In the genomic region with DNA sequence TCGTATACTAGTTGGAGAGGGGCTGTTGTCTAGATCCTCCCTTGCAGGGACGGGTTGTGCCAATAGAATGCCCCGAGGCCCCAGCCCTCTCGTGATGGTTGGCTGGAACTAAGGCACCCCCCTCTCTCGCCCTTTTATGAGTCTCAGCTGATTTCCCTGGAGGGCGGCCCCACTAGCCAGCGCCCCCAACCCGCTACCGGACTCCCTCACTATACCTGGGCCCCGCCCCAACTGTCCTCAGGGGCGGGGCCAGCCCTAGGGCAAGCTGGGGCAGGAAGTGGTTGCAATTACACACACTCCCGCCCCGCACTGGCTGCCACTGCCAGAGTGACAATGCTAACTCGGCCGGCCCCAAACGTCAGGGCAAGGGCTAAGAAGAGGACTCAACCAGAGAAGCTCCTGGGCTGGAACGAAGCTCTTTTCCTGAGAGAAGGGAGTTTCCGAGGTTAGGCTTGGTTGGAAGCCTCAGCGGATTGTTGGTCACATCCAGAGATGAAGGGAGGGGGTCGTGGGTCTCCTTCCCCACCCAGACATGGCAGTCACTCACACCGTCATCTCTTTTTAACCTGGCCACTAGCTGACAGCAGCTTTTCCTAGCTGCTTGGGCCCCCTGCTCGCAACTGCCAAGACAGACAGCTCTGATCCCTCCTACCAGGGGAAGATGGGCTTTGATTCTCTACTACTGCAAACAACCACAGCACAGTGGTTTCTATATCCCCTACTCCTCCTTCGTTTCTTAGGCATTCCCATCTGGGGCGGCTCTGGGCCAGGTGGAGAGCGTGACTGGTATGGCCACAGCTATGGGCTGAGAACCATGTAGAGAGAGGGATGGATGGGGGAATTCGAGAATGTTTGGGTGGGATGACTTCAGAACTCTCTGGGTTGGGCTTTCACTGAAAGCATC, we compare ENCODE assay signal across 9 cellular contexts. TPM values are rescaled to one million over a fixed set of nuclear protein-coding genes. Genes with fewer than 3 reads are reported as not detected.
DNase-seq lines count a peak whose midpoint lies in the region; ATAC-seq, FAIRE-seq and TF ChIP-seq lines count a peak whose summit lies in the region.
"Had no signal": no experiment of that assay in that cellular context is flagged by ENCODE, and none has a peak within 500 bp of the region (broad histone marks: within the 10 kb centered on the region; RNA-seq: fewer than 3 reads in every experiment).

No MANE protein-coding gene starts in this region.

- H3K4me1 ChIP-seq in K562 (replicated peaks in 1 of 2; ENCODE audit: control insufficient read depth in 2 of 2, insufficient read depth in 2 of 2, low read length in 2 of 2) = peaks cover 37 to 39% of the 10 kb centered on the region in 2 experiments

- H3K4me1 Mint-ChIP-seq in T-cell (peaks cover 15 to 30% (median 19%) of the 10 kb centered on the region in 3 donors), memory B cell (peaks cover 15% of the 10 kb centered on the region)
- H3K4me1 Mint-ChIP-seq in stimulated activated naive CD8-positive, alpha-beta T cell treated with anti-CD3 and anti-CD28 coated beads, Interleukin-15, amount 100 ng/mL, for 72 hours = peaks cover 24% of the 10 kb centered on the region

- peak overlapping the region; percentile 91 for H3K4me2 ChIP-seq in K562 (ENCODE audit: insufficient read depth, low read length)

- H3K9me3 ChIP-seq in KOPT-K1 (ENCODE audit: insufficient read depth, low read length, poor library complexity, severe bottlenecking) (no peaks in the 10 kb centered on the region), K562 (replicated peaks; ENCODE audit: control insufficient read depth, insufficient read depth, low read depth, low read length) (no peaks in the 10 kb centered on the region)

- peak; percentile 72 for FAIRE-seq in K562 (lab: Jason Lieb, UNC)
- FAIRE-seq: A204.1 had no signal

- ATAC-seq in T-cell (replicated peaks in 1 of 4) = peak; percentile 88 to 92 (median 90)
- ATAC-seq in K562 = peak; percentile 89
- peak; percentile 83 for ATAC-seq in memory B cell (ENCODE audit: low read depth)
- ATAC-seq in stimulated activated naive CD8-positive, alpha-beta T cell treated with anti-CD3 and anti-CD28 coated beads, Interleukin-15, amount 100 ng/mL, for 72 hours = peak; percentile 92

- H3K4me3 Mint-ChIP-seq in T-cell = peak overlapping the region; percentile 64 to 75 (median 74)
- peak overlapping the region; percentile 74 for H3K4me3 Mint-ChIP-seq in memory B cell
- H3K4me3 Mint-ChIP-seq in stimulated activated naive CD8-positive, alpha-beta T cell treated with anti-CD3 and anti-CD28 coated beads, Interleukin-15, amount 100 ng/mL, for 72 hours = peak overlapping the region; percentile 76 to 84

- no peaks in the 10 kb centered on the region for H4K20me1 ChIP-seq in K562 (replicated peaks; ENCODE audit: control insufficient read depth, insufficient read depth, low read length)

- H3K27me3 ChIP-seq in H7 (ENCODE audit: control insufficient read depth, insufficient read depth, low read length) = peaks cover 56% of the 10 kb centered on the region
- no peaks in the 10 kb centered on the region for H3K27me3 ChIP-seq in K562 (ENCODE audit: control insufficient read depth in 2 of 2, insufficient read depth in 2 of 2, low read length in 2 of 2)

- peak; percentile 89 for TF ChIP-seq POLR2A in K562 (conservative IDR thresholded peaks at IDR 0.05)

- 3% methylated on average over 16 of the region's 26 CpGs for whole genome bisulfite sequencing in K562 (ENCODE audit: insufficient coverage, low coverage, missing lambda C conversion rate)

- intact Hi-C loops in K562 (cut with micrococcal nuclease) = loop anchor here (1.0 kb wide), 2 partner anchors 21 to 29 kb away; partner anchors contain the start of gene BCORL1

- H3K4me3 ChIP-seq in H7 (ENCODE audit: insufficient read depth, low read depth, low read length) (peak overlapping the region; percentile 32), K562 (peak overlapping the region; percentile 30)

- peak overlapping the region; percentile 80 to 92 for H3K9ac ChIP-seq in K562 (ENCODE audit: insufficient read depth in 1 of 2, low read depth in 2 of 2, low read length in 2 of 2)

- no peak for TF ChIP-seq EP300 in K562 (IDR thresholded peaks at IDR 0.05; ENCODE audit: low read length)

- H3K27me3 Mint-ChIP-seq in T-cell (no peaks in the 10 kb centered on the region), memory B cell (no peaks in the 10 kb centered on the region)
- H3K27me3 Mint-ChIP-seq in stimulated activated naive CD8-positive, alpha-beta T cell treated with anti-CD3 and anti-CD28 coated beads, Interleukin-15, amount 100 ng/mL, for 72 hours = no peaks in the 10 kb centered on the region

- H3K27ac Mint-ChIP-seq in T-cell (peak overlapping the region; percentile 90 to 92), memory B cell (peak overlapping the region; percentile 50)
- H3K27ac Mint-ChIP-seq in stimulated activated naive CD8-positive, alpha-beta T cell treated with anti-CD3 and anti-CD28 coated beads, Interleukin-15, amount 100 ng/mL, for 72 hours = peak overlapping the region; percentile 63 to 81

- BruUV-seq in K562 (replicated peaks; lab: Mats Ljungman, UMichigan) = TSS peak; percentile 97

- no peaks in the 10 kb centered on the region for H3K9me1 ChIP-seq in K562 (ENCODE audit: control insufficient read depth, insufficient read depth, low read length)

- peaks cover 5% of the 10 kb centered on the region; the same call in 2 of the 3 replicates for H3K79me2 ChIP-seq in K562 (ENCODE audit: control insufficient read depth, insufficient read depth, low read length)

- peak; percentile 71 for DNase-seq in DMS 273 (lab: John Stamatoyannopoulos, UW; ENCODE audit: unreplicated experiment)
- DNase-seq in DMS 273 treated with DMSO at 0.1 percent for 48 hours (lab: John Stamatoyannopoulos, UW) = no peak
- peak; percentile 95 for DNase-seq in H7
- DNase-seq in T-cell = peak in 31 of 34 experiments; percentile 30 to 68 (median 50)
- DNase-seq in K562 (ENCODE audit: extremely low read depth in 1 of 4, low spot score in 3 of 4) = peak; percentile 88 to 91 (median 90)
- peak in 1 of 2 donors; percentile 39 for DNase-seq in memory B cell (ENCODE audit: low spot score in 2 of 2)
- DNase-seq in stimulated activated naive CD8-positive, alpha-beta T cell treated with anti-CD3 and anti-CD28 coated beads, Interleukin-15, amount 100 ng/mL, for 72 hours = peak; percentile 58 to 75

- no peak for TF ChIP-seq RAD21 in K562 (CRISPR knock-in tag; conservative IDR thresholded peaks at IDR 0.05 in 1 of 2, IDR thresholded peaks at IDR 0.05 in 1 of 2)

- H3K36me3 Mint-ChIP-seq in T-cell (no peaks in the 10 kb centered on the region), memory B cell (no peaks in the 10 kb centered on the region)

- H3K36me3 ChIP-seq in H7 (replicated peaks; ENCODE audit: control insufficient read depth, insufficient read depth, low read length) (no peaks in the 10 kb centered on the region), KOPT-K1 (ENCODE audit: insufficient read depth, low read length) (no peaks in the 10 kb centered on the region), K562 (ENCODE audit: control insufficient read depth, insufficient read depth, low read length) (no peaks in the 10 kb centered on the region)

- no peak for TF ChIP-seq CTCF in K562 (IDR thresholded peaks at IDR 0.05 in 2 of 3, conservative IDR thresholded peaks at IDR 0.05 in 1 of 3; ENCODE audit: insufficient read depth in 2 of 3, low read depth in 1 of 3, low read length in 3 of 3)

- in situ Hi-C loops in K562 (cut with MboI) = no loop called here

- POLR2A ChIA-PET in T-cell (lab: Charles Lee) = interaction anchor here (0.6 kb wide), 4 partner anchors 14 to 66 kb away, joined by 3 read pairs; no protein-coding TSS in a partner anchor
- POLR2A ChIA-PET in K562 (lab: Yijun Ruan, JAX) = interaction anchor here (0.5 to 1.4 kb wide), 8 partner anchors 9 to 130 kb away, joined by 3 to 5 read pairs (median 4); no protein-coding TSS in a partner anchor

- H3K27ac ChIP-seq in KOPT-K1 (ENCODE audit: low read depth, low read length, poor library complexity, severe bottlenecking) = peak overlapping the region; percentile 79
- peak overlapping the region; percentile 93 for H3K27ac ChIP-seq in K562 (ENCODE audit: extremely low read depth, low read depth, low read length)

- peak overlapping the region; percentile 94 for H2AFZ ChIP-seq in K562 (ENCODE audit: low read depth, low read length)

- CTCF ChIA-PET in T-cell (lab: Charles Lee) = interaction anchor here (0.5 to 2.0 kb wide), 4 partner anchors 36 to 68 kb away, joined by 3 to 8 read pairs (median 4); no protein-coding TSS in a partner anchor
- CTCF ChIA-PET in K562 (lab: Yijun Ruan, JAX; ENCODE audit: low intra/inter-chr PET ratio) = interaction anchor here (0.5 kb wide), 1 partner anchor 62 kb away, joined by 3 read pairs; no protein-coding TSS in a partner anchor

- H3K9me3 Mint-ChIP-seq in T-cell (no peaks in the 10 kb centered on the region), memory B cell (no peaks in the 10 kb centered on the region)
- no peaks in the 10 kb centered on the region for H3K9me3 Mint-ChIP-seq in stimulated activated naive CD8-positive, alpha-beta T cell treated with anti-CD3 and anti-CD28 coated beads, Interleukin-15, amount 100 ng/mL, for 72 hours

RNA-seq across cellular contexts. Expression of gene BCORL1, which starts 21.0 kb away (rescaled TPM):
- total RNA-seq in H7 (2014; rRNA removed; shearing (Covaris generic)) = 2.4 and 2.5 TPM in 2 replicates
- total RNA-seq in T-cell (10 to 100 TPM in 4 of 5 donors, 1 to 10 TPM in 1; 8.7 to 13.5 (median 12.3) TPM), K562 (2014; rRNA removed) (3.3 and 4.5 TPM in 2 replicates), K562 (2014; rRNA removed; fragmentation: Illumina TruSeq; extraction: Trizol) (1.4 and 2.1 TPM in 2 replicates), K562 (2015; rRNA removed; fragmentation: Illumina TruSeq; extraction: Trizol) (2.1 and 3.3 TPM in 2 replicates), K562 (2021) (26.2 and 29.6 TPM in 2 replicates)
- total RNA-seq in K562 (2011; cell fraction: chromatin; rRNA removed; ENCODE audit: low replicate concordance) = 14.0 and 23.7 TPM in 2 replicates
- total RNA-seq in K562 (2011; cell fraction: nucleolus; rRNA removed) = 8.3 TPM in 2 replicates
- total RNA-seq in K562 (2011; cell fraction: nucleoplasm; rRNA removed) = 9.8 and 10.6 TPM in 2 replicates
- polyA plus RNA-seq in K562 (2011; rRNA removed) (1.0 and 1.7 TPM in 2 replicates), K562 (2014; fragmentation: Illumina TruSeq; extraction: Trizol) (16.2 and 18.2 TPM in 2 replicates), K562 (2014; fragmentation: Nextera tagmentation; extraction: Ambion mirVana) (under 1 TPM; 0.48 to 0.55 TPM), K562 (2014; rRNA removed) (4.3 and 5.0 TPM in 2 replicates)
- 1.1 and 1.2 TPM in 2 replicates for polyA plus RNA-seq in K562 (2011; cell fraction: cytosol; rRNA removed)
- polyA plus RNA-seq in K562 (2011; cell fraction: nucleus; rRNA removed) = 4.0 and 5.7 TPM in 2 replicates
- 9.5 and 11.9 TPM in 2 replicates for polyA plus RNA-seq in K562 (2012)
- polyA minus RNA-seq in K562 (2011; rRNA and poly(A)+ RNA removed) = 1.8 and 2.1 TPM in 2 replicates
- polyA minus RNA-seq in K562 (2011; cell fraction: cytosol; rRNA and poly(A)+ RNA removed) = 7.8 and 13.0 TPM in 2 replicates
- 3.2 and 3.4 TPM in 2 replicates for polyA minus RNA-seq in K562 (2011; cell fraction: nucleus; rRNA and poly(A)+ RNA removed)

RNA-seq across cellular contexts. Expression of gene UTP14A, which starts 55.5 kb away (rescaled TPM):
- 16.2 and 16.3 TPM in 2 replicates for total RNA-seq in H7 (2014; rRNA removed; shearing (Covaris generic))
- total RNA-seq in T-cell = 10 to 100 TPM; 10.7 to 21.7 (median 18.7) TPM
- 24.6 and 45.1 TPM in 2 replicates for total RNA-seq in K562 (2011; cell fraction: chromatin; rRNA removed; ENCODE audit: low replicate concordance)
- total RNA-seq in K562 (2011; cell fraction: nucleolus; rRNA removed) = 13.9 and 16.3 TPM in 2 replicates
- total RNA-seq in K562 (2011; cell fraction: nucleoplasm; rRNA removed) = 23.8 and 26.2 TPM in 2 replicates
- total RNA-seq in K562 (2014; rRNA removed) = 66.2 and 70.0 TPM in 2 replicates
- 82.0 and 87.9 TPM in 2 replicates for total RNA-seq in K562 (2014; rRNA removed; fragmentation: Illumina TruSeq; extraction: Trizol)
- 88.7 and 91.0 TPM in 2 replicates for total RNA-seq in K562 (2015; rRNA removed; fragmentation: Illumina TruSeq; extraction: Trizol)
- total RNA-seq in K562 (2021) = 54.6 and 56.2 TPM in 2 replicates
- 22.8 and 36.9 TPM in 2 replicates for polyA plus RNA-seq in K562 (2011; rRNA removed)
- polyA plus RNA-seq in K562 (2011; cell fraction: cytosol; rRNA removed) = 10.0 and 10.8 TPM in 2 replicates
- 17.4 and 18.0 TPM in 2 replicates for polyA plus RNA-seq in K562 (2011; cell fraction: nucleus; rRNA removed)
- 29.8 and 47.2 TPM in 2 replicates for polyA plus RNA-seq in K562 (2012)
- 70.3 and 87.4 TPM in 2 replicates for polyA plus RNA-seq in K562 (2014; fragmentation: Illumina TruSeq; extraction: Trizol)
- 10 to 100 TPM; 30.5 to 59.9 TPM for polyA plus RNA-seq in K562 (2014; fragmentation: Nextera tagmentation; extraction: Ambion mirVana)
- polyA plus RNA-seq in K562 (2014; rRNA removed) = 59.9 and 64.1 TPM in 2 replicates
- polyA minus RNA-seq in K562 (2011; rRNA and poly(A)+ RNA removed) = 42.6 and 49.3 TPM in 2 replicates
- polyA minus RNA-seq in K562 (2011; cell fraction: cytosol; rRNA and poly(A)+ RNA removed) = 13.0 and 27.0 TPM in 2 replicates
- 6.7 and 12.8 TPM in 2 replicates for polyA minus RNA-seq in K562 (2011; cell fraction: nucleus; rRNA and poly(A)+ RNA removed)
